In the genomic region with DNA sequence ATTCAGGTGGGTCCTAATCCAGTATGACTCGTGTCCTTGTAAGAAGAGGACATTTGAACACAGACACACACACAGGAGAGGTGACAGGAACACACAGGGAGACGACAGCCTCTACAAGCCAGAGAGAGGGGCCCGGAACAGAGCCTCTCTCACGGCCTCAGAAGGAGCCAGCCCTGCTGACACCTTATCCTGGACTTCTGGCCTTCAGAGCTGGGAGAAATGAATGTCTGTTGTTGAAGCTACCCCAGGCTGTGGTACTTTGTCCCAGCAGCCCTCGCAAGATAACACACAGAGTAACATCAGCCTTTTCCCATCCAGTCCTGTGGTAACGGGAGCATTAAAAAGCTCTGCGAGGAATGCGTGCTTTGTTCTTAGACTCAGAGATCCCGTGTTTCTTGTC, we compare ENCODE assay signal across 18 cellular contexts.
A peak's percentile ranks its signal among the peaks of the same experiment; 100 is the strongest.
DNase-seq lines count a peak whose midpoint lies in the region; ATAC-seq, FAIRE-seq and TF ChIP-seq lines count a peak whose summit lies in the region.
"Had no signal": no experiment of that assay in that cellular context is flagged by ENCODE, and none has a peak within 500 bp of the region (broad histone marks: within the 10 kb centered on the region; RNA-seq: fewer than 3 reads in every experiment).

No MANE protein-coding gene starts in this region.

- no peaks in the 10 kb centered on the region for H3K36me3 Mint-ChIP-seq in natural killer cell

- peaks cover 6% of the 10 kb centered on the region for H3K4me1 ChIP-seq in cardiac muscle cell (ENCODE audit: low read depth)
- no peaks in the 10 kb centered on the region for H3K4me1 ChIP-seq in kidney (ENCODE audit: control insufficient read depth in 1 of 2, insufficient read depth in 1 of 2, low read depth in 1 of 2, low read length in 2 of 2)
- H3K4me1 ChIP-seq: HAP-1 had no signal

- peak overlapping the region; percentile 7 for H3K27ac ChIP-seq in cardiac muscle cell
- no peak overlapping the region for H3K27ac ChIP-seq in kidney (ENCODE audit: low read depth in 2 of 2, low read length in 2 of 2)

- TF ChIP-seq CTCF in cardiac muscle cell (IDR thresholded peaks at IDR 0.05; ENCODE audit: low read depth, low read length) (no peak), natural killer cell (IDR thresholded peaks at IDR 0.05) (no peak), kidney (IDR thresholded peaks at IDR 0.05; ENCODE audit: borderline replicate concordance, extremely low read depth, insufficient read depth) (no peak)

- no peaks in the 10 kb centered on the region for H3K9me3 Mint-ChIP-seq in natural killer cell
- H3K9me3 Mint-ChIP-seq: CD4-positive, alpha-beta T cell had no signal

- intact Hi-C loops in left ventricle myocardium superior (cut with micrococcal nuclease) (no loop called here), natural killer cell (cut with micrococcal nuclease) (no loop called here), kidney (cut with DNase I) (no loop called here)

- no peaks in the 10 kb centered on the region for H3K27me3 ChIP-seq in cardiac muscle cell

- peaks cover 0 to 17% of the 10 kb centered on the region in 2 donors for H3K4me1 Mint-ChIP-seq in natural killer cell
- H3K4me1 Mint-ChIP-seq: B cell had no signal

- no peak overlapping the region for H3K9ac ChIP-seq in kidney (ENCODE audit: low read length in 2 of 2)

- H3K27ac Mint-ChIP-seq in natural killer cell = no peak overlapping the region
- H3K27ac Mint-ChIP-seq: B cell; CD4-positive, alpha-beta T cell had no signal

- H3K4me3 ChIP-seq in cardiac muscle cell = no peak overlapping the region
- H3K4me3 ChIP-seq in kidney (ENCODE audit: low read length in 2 of 2) = no peak overlapping the region
- H3K4me3 ChIP-seq: HAP-1 had no signal

- DNase-seq in cardiac muscle cell (ENCODE audit: low read depth in 1 of 2, low spot score in 1 of 2) (peak in 1 of 2 donors; percentile 28), left ventricle myocardium superior (no peak), amniotic epithelial cell (ENCODE audit: low read depth) (peak; percentile 61), left kidney (ENCODE audit: low read depth, low spot score) (peak; percentile 37), natural killer cell (no peak), kidney (no peak)
- DNase-seq: ACHN; C1 segment of cervical spinal cord; CD4-positive, alpha-beta T cell; DMS79; GOT3 had no signal

- H3K36me3 ChIP-seq in cardiac muscle cell (no peaks in the 10 kb centered on the region), kidney (ENCODE audit: control insufficient read depth in 1 of 2, insufficient read depth in 2 of 2, low read length in 2 of 2) (no peaks in the 10 kb centered on the region)
- H3K36me3 ChIP-seq: HAP-1 had no signal

- H3K4me3 Mint-ChIP-seq in natural killer cell = no peak overlapping the region
- H3K4me3 Mint-ChIP-seq: B cell; CD4-positive, alpha-beta T cell had no signal

- no peaks in the 10 kb centered on the region for H3K9me3 ChIP-seq in cardiac muscle cell (ENCODE audit: low read depth)
- no peaks in the 10 kb centered on the region for H3K9me3 ChIP-seq in kidney (ENCODE audit: control insufficient read depth in 1 of 2, low read length in 2 of 2)
- H3K9me3 ChIP-seq: HAP-1 had no signal

- no peak for ATAC-seq in left ventricle myocardium superior
- ATAC-seq in HG02588 (IDR thresholded peaks at IDR 0.05; ENCODE audit: unreplicated experiment) = no peak
- ATAC-seq in natural killer cell = no peak

- no peaks in the 10 kb centered on the region for H3K27me3 Mint-ChIP-seq in natural killer cell (ENCODE audit: low read depth in 2 of 2)
- H3K27me3 Mint-ChIP-seq: B cell; CD4-positive, alpha-beta T cell had no signal

- no peak for FAIRE-seq in kidney (lab: Jason Lieb, UNC)
- FAIRE-seq: G401.6, GM12892, GM19239, HTR-8/SVneo had no signal

Comparison
In these comparisons a context has a peak if more than half of its experiments do, and no peak if none do; other contexts are left out.
1. DNase-seq: peak in amniotic epithelial cell (single experiment) and left kidney (single experiment); none in left ventricle myocardium superior (single experiment), natural killer cell (single experiment) and kidney (single experiment).